Comparison of ENCODE assay signal across 9 cellular contexts in genomic region chr13:74210693-74211393, GRCh38.
A peak's percentile ranks its signal among the peaks of the same experiment; 100 is the strongest.
DNase-seq lines count a peak whose midpoint lies in the region; ATAC-seq and TF ChIP-seq lines count a peak whose summit lies in the region.
"Had no signal": no experiment of that assay in that cellular context is flagged by ENCODE, and none has a peak within 500 bp of the region (broad histone marks: within the 10 kb centered on the region; RNA-seq: fewer than 3 reads in every experiment).

No MANE protein-coding gene starts in this region.

- H3K4me2 ChIP-seq in DND-41 (ENCODE audit: insufficient read depth, low read length) = no peak overlapping the region

- H3K9me3 Mint-ChIP-seq in neural crest cell = peaks cover 10% of the 10 kb centered on the region
- peaks cover 7% of the 10 kb centered on the region for H3K9me3 Mint-ChIP-seq in activated CD4-positive, alpha-beta T cell treated with anti-CD3 and anti-CD28 coated beads, Interleukin-2, amount 10 ng/mL, durations not matched to agents 24 days and 14 days

- DNase-seq in DND-41 (no peak), NCI-H1694 (lab: John Stamatoyannopoulos, UW) (peak; percentile 8), cerebellar cortex (ENCODE audit: low spot score) (peak; percentile 1), neural crest cell (ENCODE audit: low read depth, low spot score) (no peak), AML-193 (lab: John Stamatoyannopoulos, UW) (no peak), T-helper 1 cell (no peak)
- DNase-seq in activated CD4-positive, alpha-beta T cell treated with anti-CD3 and anti-CD28 coated beads, Interleukin-2, amount 10 ng/mL, durations not matched to agents 24 days and 14 days = no peak

- no peaks in the 10 kb centered on the region for H3K9me3 ChIP-seq in DND-41 (ENCODE audit: insufficient read depth, low read length, severe bottlenecking)

- no peaks in the 10 kb centered on the region for H3K36me3 ChIP-seq in DND-41 (ENCODE audit: insufficient read depth, low read length)

- H3K9ac ChIP-seq in DND-41 (ENCODE audit: low read depth, low read length) = no peak overlapping the region

- H3K27ac Mint-ChIP-seq in neural crest cell (ENCODE audit: unreplicated experiment) = peak overlapping the region; percentile 8
- no peak overlapping the region for H3K27ac Mint-ChIP-seq in activated CD4-positive, alpha-beta T cell treated with anti-CD3 and anti-CD28 coated beads, Interleukin-2, amount 10 ng/mL, durations not matched to agents 24 days and 14 days
- H3K27ac Mint-ChIP-seq: WTC11 had no signal

- no peaks in the 10 kb centered on the region for H3K79me2 ChIP-seq in DND-41 (ENCODE audit: insufficient read depth, low read length)

- H2AFZ ChIP-seq in DND-41 (ENCODE audit: low read depth, low read length) = peak overlapping the region; percentile 25; the same call in 1 of the 2 replicates

- H3K27ac ChIP-seq in DND-41 (ENCODE audit: low read length) = no peak overlapping the region

- H3K4me1 ChIP-seq in DND-41 (ENCODE audit: insufficient read depth, low read length) = no peaks in the 10 kb centered on the region

- no peaks in the 10 kb centered on the region for H3K27me3 ChIP-seq in DND-41 (ENCODE audit: insufficient read depth, low read length, poor library complexity)

- H3K4me3 ChIP-seq in DND-41 (ENCODE audit: low read depth in 1 of 2, low read length in 2 of 2) = no peak overlapping the region

- H4K20me1 ChIP-seq in DND-41 (ENCODE audit: insufficient read depth, low read length) = no peaks in the 10 kb centered on the region

- no peaks in the 10 kb centered on the region for H3K27me3 Mint-ChIP-seq in neural crest cell (ENCODE audit: low read depth)
- H3K27me3 Mint-ChIP-seq in activated CD4-positive, alpha-beta T cell treated with anti-CD3 and anti-CD28 coated beads, Interleukin-2, amount 10 ng/mL, durations not matched to agents 24 days and 14 days = peaks cover 8% of the 10 kb centered on the region

- H3K4me3 Mint-ChIP-seq in neural crest cell = no peak overlapping the region
- no peak overlapping the region for H3K4me3 Mint-ChIP-seq in activated CD4-positive, alpha-beta T cell treated with anti-CD3 and anti-CD28 coated beads, Interleukin-2, amount 10 ng/mL, durations not matched to agents 24 days and 14 days
- H3K4me3 Mint-ChIP-seq: WTC11 had no signal

- ATAC-seq in DND-41 (ENCODE audit: insufficient read depth, low read depth) = no peak
- ATAC-seq in GM21381 (IDR thresholded peaks at IDR 0.05; ENCODE audit: unreplicated experiment) = no peak
- ATAC-seq: WTC11 had no signal

- H3K36me3 Mint-ChIP-seq in neural crest cell (ENCODE audit: low read depth) = no peaks in the 10 kb centered on the region
- no peaks in the 10 kb centered on the region for H3K36me3 Mint-ChIP-seq in activated CD4-positive, alpha-beta T cell treated with anti-CD3 and anti-CD28 coated beads, Interleukin-2, amount 10 ng/mL, durations not matched to agents 24 days and 14 days (ENCODE audit: low read depth)

- peaks cover 8% of the 10 kb centered on the region for H3K4me1 Mint-ChIP-seq in neural crest cell
- H3K4me1 Mint-ChIP-seq in activated CD4-positive, alpha-beta T cell treated with anti-CD3 and anti-CD28 coated beads, Interleukin-2, amount 10 ng/mL, durations not matched to agents 24 days and 14 days = peaks cover 2% of the 10 kb centered on the region

- TF ChIP-seq CTCF in DND-41 (IDR thresholded peaks at IDR 0.05; ENCODE audit: borderline replicate concordance, extremely low read depth, low read length, poor library complexity, severe bottlenecking) = no peak
- TF ChIP-seq CTCF in neural crest cell (conservative IDR thresholded peaks at IDR 0.05) = no peak

- intact Hi-C loops in activated CD4-positive, alpha-beta T cell treated with anti-CD3 and anti-CD28 coated beads, Interleukin-2, amount 10 ng/mL, durations not matched to agents 24 days and 14 days (cut with micrococcal nuclease) = no loop called here

Comparison
In these comparisons a context has a peak if more than half of its experiments do, and no peak if none do; other contexts are left out.
1. DNase-seq: peak in NCI-H1694 (single experiment) and cerebellar cortex (single experiment); none in DND-41 (single experiment), neural crest cell (single experiment), activated CD4-positive, alpha-beta T cell treated with anti-CD3 and anti-CD28 coated beads, Interleukin-2, amount 10 ng/mL, durations not matched to agents 24 days and 14 days (single experiment), AML-193 (0 of 2) and T-helper 1 cell (0 of 5).